8 cellular contexts compared by ENCODE assay signal in genomic region chr19:2506656-2507055, GRCh38. TPM values are rescaled to one million over a fixed set of nuclear protein-coding genes. Genes with fewer than 3 reads are reported as not detected.
DNase-seq lines count a peak whose midpoint lies in the region; ATAC-seq, FAIRE-seq and TF ChIP-seq lines count a peak whose summit lies in the region.
"Not testable (repeated sequence)": the region's sequence is repeated elsewhere in the genome, so short reads cannot be mapped to it uniquely, and the experiment has no call there.

No MANE protein-coding gene starts in this region.

- H3K79me2 ChIP-seq in HCT116 (ENCODE audit: insufficient read depth, low read length): not testable (repeated sequence)

- H3K9me3 Mint-ChIP-seq in activated T-helper 17 cell treated with anti-CD3 and anti-CD28 coated beads, Interleukin-2, amount 50 U/mL, for 72 hours; type B pancreatic cell: not testable (repeated sequence)

- not testable (repeated sequence) for H3K36me3 ChIP-seq in HCT116 (ENCODE audit: control insufficient read depth in 1 of 2, insufficient read depth in 2 of 2, low read length in 2 of 2); SJSA1; right lobe of liver; pancreas

- peak overlapping the region; percentile 57 for H3K9ac ChIP-seq in HCT116 (ENCODE audit: low read length)

- H3K4me3 ChIP-seq in HCT116 (replicated peaks in 1 of 2; ENCODE audit: low read depth in 1 of 2, low read length in 2 of 2) (peak overlapping the region in 1 of 2 experiments; percentile 48; a peak in 2 of 4 replicates), right lobe of liver (peak overlapping the region in 1 of 3 donors; percentile 24), pancreas (peak overlapping the region in 2 of 4 donors; percentile 2 to 13)
- H3K4me3 ChIP-seq in SJSA1: not testable (repeated sequence)

- not testable (repeated sequence) for TF ChIP-seq POLR2A in HCT116 (IDR thresholded peaks at IDR 0.05; ENCODE audit: borderline replicate concordance, extremely low read depth, insufficient read depth, insufficient read length); right lobe of liver (IDR thresholded peaks at IDR 0.05)

- intact Hi-C loops in HCT116 (cut with micrococcal nuclease); right lobe of liver (cut with DNase I); pancreas (cut with DNase I): not testable (repeated sequence)

- H4K20me1 ChIP-seq in HCT116 (ENCODE audit: insufficient read depth): not testable (repeated sequence)

- peaks cover 15% of the 10 kb centered on the region for H3K4me1 Mint-ChIP-seq in activated T-helper 17 cell treated with anti-CD3 and anti-CD28 coated beads, Interleukin-2, amount 50 U/mL, for 72 hours
- peaks cover 20% of the 10 kb centered on the region for H3K4me1 Mint-ChIP-seq in type B pancreatic cell (ENCODE audit: unreplicated experiment)

- H3K27me3 Mint-ChIP-seq in activated T-helper 17 cell treated with anti-CD3 and anti-CD28 coated beads, Interleukin-2, amount 50 U/mL, for 72 hours; type B pancreatic cell: not testable (repeated sequence)

- not testable (repeated sequence) for H3K9me2 ChIP-seq in HCT116 (ENCODE audit: insufficient read depth)

- RAD21 ChIA-PET in HCT116 (lab: Charles Lee; ENCODE audit: low non-redundant PET in 1 of 2, low total read pairs in 2 of 2, uncharacterized antibody in 2 of 2, unreplicated experiment in 2 of 2): not testable (repeated sequence)

- not testable (repeated sequence) for TF ChIP-seq RAD21 in HCT116 (IDR thresholded peaks at IDR 0.05; ENCODE audit: low read depth)

- H3K36me3 Mint-ChIP-seq in activated T-helper 17 cell treated with anti-CD3 and anti-CD28 coated beads, Interleukin-2, amount 50 U/mL, for 72 hours (ENCODE audit: low read depth); type B pancreatic cell: not testable (repeated sequence)

- WGBS in right lobe of liver (ENCODE audit: insufficient coverage, low coverage, low lambda C conversion rate, missing lambda C conversion rate): 35% methylated on average over 8 of the region's 8 CpGs
- WGBS in pancreas, 2 donors: 28 to 49% methylated on average over 8 of the region's 8 CpGs

- H2AFZ ChIP-seq in HCT116 (ENCODE audit: low read depth, low read length, poor library complexity, severe bottlenecking): peak overlapping the region; percentile 86

- not testable (repeated sequence) for BruUV-seq in HCT116 (replicated peaks; lab: Mats Ljungman, UMichigan)

- TF ChIP-seq CTCF in C4-2B (conservative IDR thresholded peaks at IDR 0.05); HCT116 (IDR thresholded peaks at IDR 0.05 in 2 of 3, conservative IDR thresholded peaks at IDR 0.05 in 1 of 3; ENCODE audit: borderline replicate concordance in 1 of 3, insufficient read depth in 1 of 3, low read depth in 2 of 3, low read length in 2 of 3); right lobe of liver (IDR thresholded peaks at IDR 0.05); pancreas (IDR thresholded peaks at IDR 0.05); type B pancreatic cell (conservative IDR thresholded peaks at IDR 0.05): not testable (repeated sequence)

- peak overlapping the region; percentile 83 for H3K4me2 ChIP-seq in HCT116 (ENCODE audit: low read length)

- not testable (repeated sequence) for H3K9me3 ChIP-seq in HCT116 (ENCODE audit: control insufficient read depth in 1 of 2, insufficient read depth in 1 of 2, low read depth in 1 of 2, low read length in 2 of 2); SJSA1 (replicated peaks); right lobe of liver; pancreas

- not testable (repeated sequence) for FAIRE-seq in pancreas (lab: Jason Lieb, UNC)

- H3K4me1 ChIP-seq in HCT116 (ENCODE audit: control insufficient read depth in 1 of 2, insufficient read depth in 2 of 2, low read length in 2 of 2) (peaks cover 44 to 68% of the 10 kb centered on the region in 2 experiments), SJSA1 (replicated peaks) (peaks cover 44% of the 10 kb centered on the region)
- H3K4me1 ChIP-seq in right lobe of liver, pancreas: not testable (repeated sequence)

- POLR2A ChIA-PET in HCT116 (lab: Charles Lee): interaction anchor here (1.3 to 6.0 kb wide), 2 partner anchors 19 to 31 kb away, joined by 13 to 29 read pairs; partner anchors contain the start of gene GADD45B

- not testable (repeated sequence) for H3K27me3 ChIP-seq in HCT116 (ENCODE audit: insufficient read depth, low read length); SJSA1 (replicated peaks); right lobe of liver; pancreas

- not testable (repeated sequence) for DNase-seq in HCT116 (ENCODE audit: low read depth, low spot score); SJSA1 (ENCODE audit: low read depth in 1 of 2, low spot score in 2 of 2); epithelial cell of prostate (ENCODE audit: low read depth, low spot score); right lobe of liver; pancreas; type B pancreatic cell (ENCODE audit: extremely low spot score, unreplicated experiment)

- H3K27ac ChIP-seq in C4-2B: peak overlapping the region; percentile 80
- peak overlapping the region; percentile 55 for H3K27ac ChIP-seq in HCT116 (ENCODE audit: low read depth, low read length)
- H3K27ac ChIP-seq in SJSA1: peak overlapping the region; percentile 54
- peak overlapping the region; percentile 73 for H3K27ac ChIP-seq in epithelial cell of prostate
- peak overlapping the region; percentile 21 to 75 (median 34) for H3K27ac ChIP-seq in right lobe of liver
- H3K27ac ChIP-seq in pancreas: peak overlapping the region; percentile 33 to 78 (median 57)

- not testable (repeated sequence) for ATAC-seq in HCT116; activated T-helper 17 cell treated with anti-CD3 and anti-CD28 coated beads, Interleukin-2, amount 50 U/mL, for 72 hours (replicated peaks); pancreas
- ATAC-seq in right lobe of liver: peak in 1 of 4 donors; percentile 4

- H3K27ac Mint-ChIP-seq in activated T-helper 17 cell treated with anti-CD3 and anti-CD28 coated beads, Interleukin-2, amount 50 U/mL, for 72 hours: not testable (repeated sequence)
- peak overlapping the region; percentile 90 for H3K27ac Mint-ChIP-seq in type B pancreatic cell

- CTCF ChIA-PET in HCT116 (lab: Charles Lee): interaction anchor here (0.7 kb wide), 1 partner anchor 104 kb away, joined by 3 read pairs; no protein-coding TSS in a partner anchor

- peak overlapping the region; percentile 34 for H3K4me3 Mint-ChIP-seq in activated T-helper 17 cell treated with anti-CD3 and anti-CD28 coated beads, Interleukin-2, amount 50 U/mL, for 72 hours
- H3K4me3 Mint-ChIP-seq in type B pancreatic cell: not testable (repeated sequence)

RNA-seq across cellular contexts. Expression of gene GADD45B, which starts 30.7 kb away (rescaled TPM):
- 37.9 TPM for total RNA-seq in HCT116 (2021; ENCODE audit: unreplicated experiment)
- 40.1 and 61.8 TPM in 2 replicates for polyA plus RNA-seq in HCT116 (2012)
- 112 and 132 TPM in 2 replicates for total RNA-seq in SJSA1 (2014; rRNA removed; shearing (Covaris generic))
- 10 to 100 TPM; 40.6 to 80.0 TPM for total RNA-seq in activated T-helper 17 cell treated with anti-CD3 and anti-CD28 coated beads, Interleukin-2, amount 50 U/mL, for 72 hours
- total RNA-seq in right lobe of liver: 100 to 1,000 TPM in 4 of 6 experiments, 10 to 100 TPM in 2; 39.0 to 176 (median 127) TPM
- total RNA-seq in pancreas: 10 to 100 TPM; 20.4 to 58.8 (median 42.3) TPM
- polyA plus RNA-seq in pancreas: 100 to 1,000 TPM; 182 to 237 TPM
- total RNA-seq in type B pancreatic cell (ENCODE audit: low replicate concordance): 31.1 and 67.3 TPM in 2 replicates

RNA-seq across cellular contexts. Expression of gene LMNB2, which starts 49.9 kb away (rescaled TPM):
- total RNA-seq in HCT116 (2021; ENCODE audit: unreplicated experiment): 228 TPM
- polyA plus RNA-seq in HCT116 (2012): 166 and 204 TPM in 2 replicates
- 275 and 316 TPM in 2 replicates for total RNA-seq in SJSA1 (2014; rRNA removed; shearing (Covaris generic))
- 10 to 100 TPM; 63.3 to 98.7 TPM for total RNA-seq in activated T-helper 17 cell treated with anti-CD3 and anti-CD28 coated beads, Interleukin-2, amount 50 U/mL, for 72 hours
- total RNA-seq in right lobe of liver: 10 to 100 TPM in 1 of 6 experiments, 1 to 10 TPM in 5; 4.6 to 11.6 (median 7.1) TPM
- total RNA-seq in pancreas: 10 to 100 TPM in 3 of 6 donors, 1 to 10 TPM in 3; 3.9 to 14.8 (median 9.7) TPM
- 10 to 100 TPM in 1 of 2 donors, 1 to 10 TPM in 1; 5.2 to 11.9 TPM for polyA plus RNA-seq in pancreas
- total RNA-seq in type B pancreatic cell (ENCODE audit: low replicate concordance): 63.6 and 116 TPM in 2 replicates
